Comparison of ENCODE assay signal across 20 cellular contexts in the genomic region with DNA sequence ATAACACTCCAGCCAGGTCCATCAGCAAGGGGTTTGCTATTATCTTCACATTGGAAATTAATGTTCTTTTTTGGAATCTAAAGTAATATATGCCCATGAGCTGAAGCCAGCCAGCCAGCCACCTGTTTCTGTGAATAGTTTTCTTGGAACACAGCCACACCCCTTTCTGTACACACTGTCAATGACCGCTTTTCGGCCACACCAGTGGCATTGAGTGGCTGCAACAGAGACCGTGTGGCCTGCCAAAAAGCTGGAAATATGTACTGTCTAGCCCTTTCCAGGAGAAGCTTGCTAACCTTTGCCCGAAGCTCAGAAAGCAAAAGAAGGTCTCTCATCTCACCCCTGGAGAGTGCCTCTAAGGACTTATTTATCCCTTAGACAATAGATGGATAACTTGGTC.
"Had no signal": no experiment of that assay in that cellular context is flagged by ENCODE, and none has a peak within 500 bp of the region (broad histone marks: within the 10 kb centered on the region; RNA-seq: fewer than 3 reads in every experiment).

No MANE protein-coding gene starts in this region.

- H2AFZ ChIP-seq: parathyroid adenoma had no signal

- H3K27ac ChIP-seq: foreskin keratinocyte, parathyroid adenoma, stomach, transverse colon had no signal

- ATAC-seq: activated CD4-positive, alpha-beta T cell treated with anti-CD3 and anti-CD28 coated beads for 36 hours; foreskin keratinocyte; left ventricle myocardium superior; right cardiac atrium; stimulated activated memory B cell treated with anti-CD40 and anti-IgM and Interleukin-4, amounts not matched to agents 10 μg/mL and 1 μg/mL and 100 μg/mL, for 72 hours had no signal

- DNase-seq: activated B cell treated with CpG ODN at 0.5 μM for 24 hours; activated CD4-positive, alpha-beta T cell treated with anti-CD3 and anti-CD28 coated beads for 36 hours; activated CD4-positive, alpha-beta T cell treated with anti-CD3 and anti-CD28 coated beads, Interleukin-2, amount 50 U/mL, for 48 hours; activated CD8-positive, alpha-beta memory T cell treated with anti-CD3 and anti-CD28 coated beads, Interleukin-2, amount 50 U/mL, for 48 hours; activated naive CD4-positive, alpha-beta T cell treated with Interleukin-2 at 50 U/mL for 16 hours; activated naive CD8-positive, alpha-beta T cell treated with anti-CD3 and anti-CD28 coated beads for 36 hours; activated T-cell treated with anti-CD3 and anti-CD28 coated beads, Interleukin-2, amount 50 U/mL, for 48 hours; effector memory CD4-positive, alpha-beta T cell; foreskin keratinocyte; left ventricle myocardium superior; mesenchymal stem cell; naive B cell; nucleus accumbens; right cardiac atrium; stimulated activated CD4-positive, alpha-beta T cell treated with anti-CD3 and anti-CD28 coated beads, Interleukin-12 subunit alpha, Interleukin-12 subunit beta, amount 100 ng/mL, for 4 hours; stomach; T1000; transverse colon had no signal

- H3K4me1 ChIP-seq: foreskin keratinocyte, parathyroid adenoma, stomach, transverse colon had no signal

- H3K27me3 ChIP-seq: foreskin keratinocyte, stomach, transverse colon had no signal

- H3K9me3 ChIP-seq: stomach, transverse colon had no signal

- H3K79me2 ChIP-seq: parathyroid adenoma had no signal

- H3K4me3 ChIP-seq: stomach, transverse colon had no signal

- H3K9ac ChIP-seq: parathyroid adenoma had no signal
